ENCODE assay signal across 10 cellular contexts in the genomic region with DNA sequence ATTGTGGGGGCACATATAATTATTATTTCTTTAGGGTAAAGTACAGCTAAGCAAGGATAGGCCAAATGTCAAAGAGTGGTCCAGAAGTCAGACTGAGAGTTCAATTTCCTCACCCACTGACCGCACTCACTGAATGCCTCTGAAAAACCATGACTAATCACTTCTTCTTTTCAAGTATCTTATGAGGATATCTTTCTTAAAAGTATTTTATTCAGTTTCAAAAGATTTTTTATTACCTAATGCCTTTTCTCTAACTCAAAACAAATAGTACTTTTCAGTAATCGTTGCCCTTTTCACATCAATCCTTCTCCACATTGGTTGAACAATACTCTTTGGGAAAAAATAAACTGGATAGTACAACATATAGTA.
DNase-seq lines count a peak whose midpoint lies in the region; ATAC-seq lines count a peak whose summit lies in the region.
"Had no signal": no experiment of that assay in that cellular context is flagged by ENCODE, and none has a peak within 500 bp of the region (broad histone marks: within the 10 kb centered on the region; RNA-seq: fewer than 3 reads in every experiment).

No MANE protein-coding gene starts in this region.

- H3K27ac Mint-ChIP-seq in T-cell = no peak overlapping the region
- H3K27ac Mint-ChIP-seq in activated CD4-positive, alpha-beta T cell treated with anti-CD3 and anti-CD28 coated beads, Interleukin-2, amount 10 ng/mL, durations not matched to agents 24 days and 14 days = no peak overlapping the region

- peak; percentile 62 for ATAC-seq in GM18861 (IDR thresholded peaks at IDR 0.05; ENCODE audit: unreplicated experiment)
- peak; percentile 63 for ATAC-seq in GM21786 (IDR thresholded peaks at IDR 0.05; ENCODE audit: unreplicated experiment)
- ATAC-seq in HG03575 (IDR thresholded peaks at IDR 0.05; ENCODE audit: extremely low read depth, insufficient number of reproducible peaks, low FRiP score, unreplicated experiment) = peak; percentile 58
- ATAC-seq in T-cell (replicated peaks in 1 of 4) = no peak
- ATAC-seq: gastrocnemius medialis had no signal

- peaks cover 39 to 43% (median 42%) of the 10 kb centered on the region in 3 donors for H3K4me1 Mint-ChIP-seq in T-cell
- peaks cover 24% of the 10 kb centered on the region for H3K4me1 Mint-ChIP-seq in activated CD4-positive, alpha-beta T cell treated with anti-CD3 and anti-CD28 coated beads, Interleukin-2, amount 10 ng/mL, durations not matched to agents 24 days and 14 days

- POLR2A ChIA-PET in T-cell (lab: Charles Lee) = no interaction called here

- H3K9me3 Mint-ChIP-seq in T-cell = peaks cover 0 to 3% (median 0%) of the 10 kb centered on the region in 3 donors
- peaks cover 7% of the 10 kb centered on the region for H3K9me3 Mint-ChIP-seq in activated CD4-positive, alpha-beta T cell treated with anti-CD3 and anti-CD28 coated beads, Interleukin-2, amount 10 ng/mL, durations not matched to agents 24 days and 14 days

- CTCF ChIA-PET in T-cell (lab: Charles Lee) = no interaction called here

- H3K36me3 Mint-ChIP-seq in T-cell = no peaks in the 10 kb centered on the region
- H3K36me3 Mint-ChIP-seq in activated CD4-positive, alpha-beta T cell treated with anti-CD3 and anti-CD28 coated beads, Interleukin-2, amount 10 ng/mL, durations not matched to agents 24 days and 14 days (ENCODE audit: low read depth) = no peaks in the 10 kb centered on the region

- intact Hi-C loops in cardiac septum (cut with DNase I) = no loop called here
- intact Hi-C loops in activated CD4-positive, alpha-beta T cell treated with anti-CD3 and anti-CD28 coated beads, Interleukin-2, amount 10 ng/mL, durations not matched to agents 24 days and 14 days (cut with micrococcal nuclease) = loop anchor here (2.0 to 5.0 kb wide), 3 partner anchors 48 to 431 kb away; no protein-coding TSS in a partner anchor

- DNase-seq in kidney glomerular epithelial cell (lab: John Stamatoyannopoulos, UW) (peak; percentile 25), T-cell (no peak), hepatic stellate cell (ENCODE audit: low spot score) (no peak), cardiac septum (ENCODE audit: low spot score) (no peak)
- no peak for DNase-seq in activated CD4-positive, alpha-beta T cell treated with anti-CD3 and anti-CD28 coated beads, Interleukin-2, amount 10 ng/mL, durations not matched to agents 24 days and 14 days
- DNase-seq: gastrocnemius medialis, NCI-H69 had no signal

- H3K4me3 Mint-ChIP-seq in T-cell = no peak overlapping the region
- H3K4me3 Mint-ChIP-seq in activated CD4-positive, alpha-beta T cell treated with anti-CD3 and anti-CD28 coated beads, Interleukin-2, amount 10 ng/mL, durations not matched to agents 24 days and 14 days = no peak overlapping the region

- H3K27me3 Mint-ChIP-seq in T-cell = no peaks in the 10 kb centered on the region
- no peaks in the 10 kb centered on the region for H3K27me3 Mint-ChIP-seq in activated CD4-positive, alpha-beta T cell treated with anti-CD3 and anti-CD28 coated beads, Interleukin-2, amount 10 ng/mL, durations not matched to agents 24 days and 14 days

Comparison
In these comparisons a context has a peak if more than half of its experiments do, and no peak if none do; other contexts are left out.
1. ATAC-seq: peak in GM18861 (single experiment), GM21786 (single experiment) and HG03575 (single experiment); none in T-cell (0 of 4).